Comparison of ENCODE assay signal across 17 cellular contexts in the genomic region with DNA sequence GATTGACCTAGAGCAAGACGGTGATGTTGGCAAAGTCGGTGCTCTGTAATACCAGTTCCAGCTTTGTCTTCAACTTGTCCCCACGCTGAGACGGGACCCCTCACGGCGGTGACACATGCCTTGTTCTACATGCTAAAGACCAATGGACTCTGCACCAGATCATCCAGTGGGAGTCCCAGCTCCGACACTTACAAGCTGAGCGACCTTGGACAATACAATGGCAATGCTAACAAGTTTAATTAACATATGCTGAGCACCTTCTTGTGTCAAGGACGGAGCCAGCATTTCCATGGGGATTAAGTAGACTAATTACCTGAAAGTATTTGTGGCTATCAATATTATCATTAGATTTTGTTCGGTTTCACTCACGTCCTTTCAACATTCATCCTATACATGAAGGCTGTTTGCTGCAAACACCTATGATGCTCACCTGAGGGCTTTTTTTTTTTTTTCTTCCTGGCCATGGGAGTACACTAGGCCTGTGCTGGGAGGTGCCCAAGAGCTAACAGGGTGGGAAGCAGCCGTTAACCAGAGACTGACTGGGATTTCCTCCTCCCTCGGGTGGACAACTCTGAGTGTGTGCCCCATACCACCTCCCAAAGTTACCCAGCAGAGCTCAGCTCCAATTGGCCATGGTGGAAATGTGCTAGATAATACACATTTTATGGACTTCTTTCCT.
A peak's percentile ranks its signal among the peaks of the same experiment; 100 is the strongest.
DNase-seq lines count a peak whose midpoint lies in the region.
"Had no signal": no experiment of that assay in that cellular context is flagged by ENCODE, and none has a peak within 500 bp of the region (broad histone marks: within the 10 kb centered on the region; RNA-seq: fewer than 3 reads in every experiment).

No MANE protein-coding gene starts in this region.

- peak; percentile 23 for DNase-seq in ELF-1 (ENCODE audit: low read depth, low spot score)
- peak; percentile 58 to 70 for DNase-seq in HAP-1 (ENCODE audit: low spot score in 2 of 2)
- peak; percentile 35 for DNase-seq in iPS DF 19.7 (ENCODE audit: low read depth, low spot score)
- no peak for DNase-seq in mesenchymal stem cell
- no peak for DNase-seq in T-helper 2 cell
- DNase-seq in NCI-H345 treated with DMSO at 0.1 percent for 48 hours (lab: John Stamatoyannopoulos, UW; ENCODE audit: unreplicated experiment) = no peak
- DNase-seq in NCI-H2196 (lab: John Stamatoyannopoulos, UW; ENCODE audit: unreplicated experiment) = no peak
- DNase-seq: 8988T; AML-193; Caco-2; CD8-positive, alpha-beta memory T cell; DND-41; GF-D8; HCEC 1CT; HFFc6; IMR-90 had no signal

- H3K9me3 ChIP-seq in HAP-1 (no peaks in the 10 kb centered on the region), mesenchymal stem cell (ENCODE audit: control insufficient read depth, low read length) (no peaks in the 10 kb centered on the region)
- H3K9me3 ChIP-seq: BLaER1, Caco-2 had no signal

- H3K27me3 ChIP-seq in HAP-1 (ENCODE audit: low read depth) = no peaks in the 10 kb centered on the region
- H3K27me3 ChIP-seq in mesenchymal stem cell (ENCODE audit: control insufficient read depth in 1 of 2, insufficient read depth in 1 of 2, low read length in 2 of 2) = peaks cover 0 to 7% of the 10 kb centered on the region in 2 experiments
- H3K27me3 ChIP-seq: BLaER1 had no signal

- no peak overlapping the region for H3K27ac ChIP-seq in mesenchymal stem cell (ENCODE audit: low read length, poor library complexity, severe bottlenecking)
- H3K27ac ChIP-seq: BLaER1 had no signal

- H4K91ac ChIP-seq in mesenchymal stem cell (ENCODE audit: low read length) = no peak overlapping the region

- H3K4me2 ChIP-seq in mesenchymal stem cell (ENCODE audit: low read length, poor library complexity, severe bottlenecking) = no peak overlapping the region
- H3K4me2 ChIP-seq: BLaER1 had no signal

- H3K4me3 ChIP-seq in HAP-1 = no peak overlapping the region
- H3K4me3 ChIP-seq in mesenchymal stem cell (ENCODE audit: insufficient read depth in 1 of 2, low read depth in 1 of 2, low read length in 2 of 2) = no peak overlapping the region
- H3K4me3 ChIP-seq: BLaER1 had no signal

- H2AK5ac ChIP-seq in mesenchymal stem cell (ENCODE audit: low read length, severe bottlenecking) = no peak overlapping the region

- no peak overlapping the region for H3K14ac ChIP-seq in mesenchymal stem cell (ENCODE audit: low read length in 2 of 2)

- H3K9ac ChIP-seq in mesenchymal stem cell (ENCODE audit: low read length) = no peak overlapping the region
- H3K9ac ChIP-seq: BLaER1 had no signal

- no peak overlapping the region for H3K23ac ChIP-seq in mesenchymal stem cell (ENCODE audit: low read length in 2 of 2)

- H2AFZ ChIP-seq in mesenchymal stem cell (ENCODE audit: low read depth, low read length) = no peak overlapping the region

- no peak overlapping the region for H3K4ac ChIP-seq in mesenchymal stem cell (ENCODE audit: low read depth in 1 of 2, low read length in 2 of 2)

- WGBS in mesenchymal stem cell = 87% methylated on average over 12 of the region's 13 CpGs

- in situ Hi-C loops in HAP-1 (cut with MboI; ENCODE audit: low sequenced_read_pairs) = no loop called here

- H3K36me3 ChIP-seq in HAP-1 (replicated peaks) (no peaks in the 10 kb centered on the region), mesenchymal stem cell (ENCODE audit: control insufficient read depth in 1 of 2, insufficient read depth in 2 of 2, low read depth in 1 of 2, low read length in 2 of 2) (no peaks in the 10 kb centered on the region)
- H3K36me3 ChIP-seq: BLaER1 had no signal

- H2BK120ac ChIP-seq in mesenchymal stem cell (ENCODE audit: low read depth, low read length) = no peak overlapping the region

- H2BK5ac ChIP-seq in mesenchymal stem cell (ENCODE audit: low read depth, low read length, poor library complexity, severe bottlenecking) = no peak overlapping the region

- no peak overlapping the region for H2BK12ac ChIP-seq in mesenchymal stem cell (ENCODE audit: low read length in 2 of 2)

- no peak overlapping the region for H4K8ac ChIP-seq in mesenchymal stem cell (ENCODE audit: low read length)

- peak overlapping the region; percentile 44 for H2BK15ac ChIP-seq in mesenchymal stem cell (ENCODE audit: low read depth, poor library complexity, severe bottlenecking)

- H3K4me1 ChIP-seq in HAP-1 = peaks cover 7% of the 10 kb centered on the region
- no peaks in the 10 kb centered on the region for H3K4me1 ChIP-seq in mesenchymal stem cell (ENCODE audit: control insufficient read depth, insufficient read depth, low read depth, low read length)
- H3K4me1 ChIP-seq: BLaER1, Caco-2 had no signal

- no peak overlapping the region for H3K18ac ChIP-seq in mesenchymal stem cell (ENCODE audit: low read depth in 1 of 2, low read length in 2 of 2)

- no peaks in the 10 kb centered on the region for H3K79me1 ChIP-seq in mesenchymal stem cell (replicated peaks; ENCODE audit: low read length, poor library complexity, severe bottlenecking)

Comparison
In these comparisons a context has a peak if more than half of its experiments do, and no peak if none do; other contexts are left out.
1. DNase-seq: peak in ELF-1 (single experiment), HAP-1 (2 of 2) and iPS DF 19.7 (single experiment); none in mesenchymal stem cell (single experiment), T-helper 2 cell (0 of 5), NCI-H345 treated with DMSO at 0.1 percent for 48 hours (single experiment) and NCI-H2196 (single experiment).